11 cellular contexts compared by ENCODE assay signal in genomic region chr2:24342110-24342910, GRCh38. TPM values are rescaled to one million over a fixed set of nuclear protein-coding genes. Genes with fewer than 3 reads are reported as not detected.
DNase-seq lines count a peak whose midpoint lies in the region; ATAC-seq and TF ChIP-seq lines count a peak whose summit lies in the region.
"Had no signal": no experiment of that assay in that cellular context is flagged by ENCODE, and none has a peak within 500 bp of the region (broad histone marks: within the 10 kb centered on the region; RNA-seq: fewer than 3 reads in every experiment).

No MANE protein-coding gene starts in this region.

- H3K4me3 ChIP-seq in HEK293 (ENCODE audit: low read depth, low read length), result no peak overlapping the region
- no peak overlapping the region for H3K4me3 ChIP-seq in naive thymus-derived CD4-positive, alpha-beta T cell (ENCODE audit: low read length)
- H3K4me3 ChIP-seq in esophagus squamous epithelium, result no peak overlapping the region

- peak; percentile 13 for DNase-seq in RPMI7951 (ENCODE audit: low read depth)
- DNase-seq in naive thymus-derived CD4-positive, alpha-beta T cell, result no peak
- no peak for DNase-seq in esophagus squamous epithelium (lab: John Stamatoyannopoulos, UW)
- DNase-seq in left cardiac atrium, result no peak
- no peak for DNase-seq in DMS153 (lab: John Stamatoyannopoulos, UW)
- DNase-seq in NCI-H187 (lab: John Stamatoyannopoulos, UW), result no peak
- DNase-seq: activated CD8-positive, alpha-beta memory T cell treated with anti-CD3 and anti-CD28 coated beads, Interleukin-2, amount 50 U/mL, for 48 hours; PC-3 had no signal

- peak; percentile 48 for ATAC-seq in GM18517 (IDR thresholded peaks at IDR 0.05; ENCODE audit: unreplicated experiment)
- ATAC-seq in naive thymus-derived CD4-positive, alpha-beta T cell, result no peak
- no peak for ATAC-seq in left cardiac atrium
- ATAC-seq: PC-3 had no signal

- POLR2A ChIA-PET in HEK293 (lab: Yijun Ruan, JAX), result no interaction called here
- POLR2A ChIA-PET in naive thymus-derived CD4-positive, alpha-beta T cell (lab: Charles Lee), result no interaction called here

- CTCF ChIA-PET in HEK293 (lab: Yijun Ruan, JAX), result interaction anchor here (0.6 kb wide), 1 partner anchor 67 kb away, joined by 6 read pairs; no protein-coding TSS in a partner anchor
- CTCF ChIA-PET in naive thymus-derived CD4-positive, alpha-beta T cell (lab: Charles Lee), result no interaction called here

- H3K4me3 Mint-ChIP-seq in naive thymus-derived CD4-positive, alpha-beta T cell, result peak overlapping the region in 4 of 10 donors; percentile 11 to 56 (median 38)

- no peaks in the 10 kb centered on the region for H3K27me3 Mint-ChIP-seq in naive thymus-derived CD4-positive, alpha-beta T cell

- H3K4me1 ChIP-seq in HEK293 (ENCODE audit: control insufficient read depth, insufficient read depth, low read length), result no peaks in the 10 kb centered on the region
- peaks cover 11 to 19% of the 10 kb centered on the region in 2 donors for H3K4me1 ChIP-seq in naive thymus-derived CD4-positive, alpha-beta T cell (ENCODE audit: control insufficient read depth in 2 of 2, insufficient read depth in 2 of 2, low read length in 2 of 2)
- peaks cover 0 to 22% (median 7%) of the 10 kb centered on the region in 3 donors for H3K4me1 ChIP-seq in esophagus squamous epithelium

- no peaks in the 10 kb centered on the region for H3K27me3 ChIP-seq in naive thymus-derived CD4-positive, alpha-beta T cell (ENCODE audit: control insufficient read depth in 2 of 2, insufficient read depth in 2 of 2, low read length in 2 of 2)
- no peaks in the 10 kb centered on the region for H3K27me3 ChIP-seq in esophagus squamous epithelium

- TF ChIP-seq CTCF in HEK293 (tag by site-specific recombination; IDR thresholded peaks at IDR 0.05), result no peak
- TF ChIP-seq CTCF in esophagus squamous epithelium (IDR thresholded peaks at IDR 0.05), result no peak

- H3K27ac ChIP-seq in HEK293 (ENCODE audit: extremely low read depth, low read depth, low read length) (no peak overlapping the region), esophagus squamous epithelium (no peak overlapping the region)
- no peak overlapping the region for H3K27ac ChIP-seq in naive thymus-derived CD4-positive, alpha-beta T cell (ENCODE audit: low read depth, low read length)
- H3K27ac ChIP-seq: epithelial cell of prostate had no signal

- peak overlapping the region in 5 of 9 donors; percentile 1 to 70 (median 32) for H3K27ac Mint-ChIP-seq in naive thymus-derived CD4-positive, alpha-beta T cell

- TF ChIP-seq POLR2A in esophagus squamous epithelium (IDR thresholded peaks at IDR 0.05), result no peak

- H3K4me1 Mint-ChIP-seq in naive thymus-derived CD4-positive, alpha-beta T cell, result peaks cover 26 to 91% (median 83%) of the 10 kb centered on the region in 7 donors

- WGBS in esophagus squamous epithelium, 2 donors, result 80 to 90% methylated on average over 8 to 9 of the region's 9 CpGs

- H3K9me3 Mint-ChIP-seq in naive thymus-derived CD4-positive, alpha-beta T cell, result peaks cover 0 to under 1% (median 0%) of the 10 kb centered on the region in 11 donors

- intact Hi-C loops in naive thymus-derived CD4-positive, alpha-beta T cell (cut with micrococcal nuclease), result no loop called here
- intact Hi-C loops in esophagus squamous epithelium (cut with DNase I) (no loop called here), left cardiac atrium (cut with DNase I) (no loop called here)

- no peaks in the 10 kb centered on the region for H3K9me3 ChIP-seq in HEK293 (ENCODE audit: control insufficient read depth, insufficient read depth, low read depth, low read length)
- H3K9me3 ChIP-seq in naive thymus-derived CD4-positive, alpha-beta T cell (ENCODE audit: control insufficient read depth in 2 of 3, low read length in 3 of 3), result no peaks in the 10 kb centered on the region
- no peaks in the 10 kb centered on the region for H3K9me3 ChIP-seq in esophagus squamous epithelium

- H3K36me3 ChIP-seq in HEK293 (ENCODE audit: control insufficient read depth in 2 of 2, insufficient read depth in 1 of 2, low read length in 2 of 2), result no peaks in the 10 kb centered on the region
- H3K36me3 ChIP-seq in naive thymus-derived CD4-positive, alpha-beta T cell (ENCODE audit: control insufficient read depth in 2 of 3, insufficient read depth in 3 of 3, low read length in 3 of 3), result no peaks in the 10 kb centered on the region
- no peaks in the 10 kb centered on the region for H3K36me3 ChIP-seq in esophagus squamous epithelium

- peaks cover 0 to 7% (median 3%) of the 10 kb centered on the region in 5 donors for H3K36me3 Mint-ChIP-seq in naive thymus-derived CD4-positive, alpha-beta T cell

TF ChIP-seq in HEK293, 187 proteins besides CTCF, POLR2A, EP300 and RAD21:
- TF ChIP-seq ZNF777 (tag by site-specific recombination; IDR thresholded peaks at IDR 0.05; ENCODE audit: borderline replicate concordance), result no peak
- peak; percentile 60 for TF ChIP-seq ZBTB17 (tag by site-specific recombination; IDR thresholded peaks at IDR 0.05)

RNA-seq across cellular contexts. Expression of gene ITSN2, which starts 18.0 kb away (rescaled TPM):
- 22.5 and 24.0 TPM in 2 replicates for total RNA-seq in RPMI7951 (2014; rRNA removed; shearing (Covaris generic))
- 100 to 1,000 TPM in 3 of 5 experiments, 10 to 100 TPM in 2; 79.2 to 133 (median 106) TPM for total RNA-seq in naive thymus-derived CD4-positive, alpha-beta T cell
- 10 to 100 TPM; 53.0 to 70.8 TPM for polyA plus RNA-seq in naive thymus-derived CD4-positive, alpha-beta T cell
- total RNA-seq in esophagus squamous epithelium (10 to 100 TPM; 58.3 to 98.0 (median 65.3) TPM), left cardiac atrium (10 to 100 TPM; 35.8 to 41.1 TPM)
